In genomic region chr9:106861585-106862114, GRCh38 we compare ENCODE assay signal across 9 cellular contexts. TPM values are rescaled to one million over a fixed set of nuclear protein-coding genes. Genes with fewer than 3 reads are reported as not detected.
DNase-seq lines count a peak whose midpoint lies in the region; ATAC-seq, FAIRE-seq and TF ChIP-seq lines count a peak whose summit lies in the region.
"Had no signal": no experiment of that assay in that cellular context is flagged by ENCODE, and none has a peak within 500 bp of the region (broad histone marks: within the 10 kb centered on the region; RNA-seq: fewer than 3 reads in every experiment).

No MANE protein-coding gene starts in this region.

- TF ChIP-seq CTCF in GM13976 (IDR thresholded peaks at IDR 0.05; ENCODE audit: borderline replicate concordance, control extremely low read depth, extremely low read depth, insufficient read depth, missing control alignments) (no peak), psoas muscle (IDR thresholded peaks at IDR 0.05) (no peak), GM10266 (IDR thresholded peaks at IDR 0.05; ENCODE audit: control insufficient read depth, insufficient read depth, low read depth, missing control alignments) (no peak)

- no peak for ATAC-seq in right cardiac atrium
- no peak for ATAC-seq in psoas muscle
- ATAC-seq in GM19455 (IDR thresholded peaks at IDR 0.05; ENCODE audit: unreplicated experiment) = no peak

- H3K36me3 ChIP-seq in SJCRH30 = peaks cover 2% of the 10 kb centered on the region; the same call in 1 of the 2 replicates
- H3K36me3 ChIP-seq in psoas muscle (ENCODE audit: insufficient read depth in 1 of 2, low read depth in 1 of 2) = no peaks in the 10 kb centered on the region

- in situ Hi-C loops in GM13976 (cut with MboI; ENCODE audit: low sequenced_read_pairs, unreplicated experiment) = no loop called here

- no peak for FAIRE-seq in GM19239 (lab: Jason Lieb, UNC)

- H3K9me3 ChIP-seq in SJCRH30 (replicated peaks) = no peaks in the 10 kb centered on the region
- no peaks in the 10 kb centered on the region for H3K9me3 ChIP-seq in right cardiac atrium (ENCODE audit: control insufficient read depth, low read length)
- no peaks in the 10 kb centered on the region for H3K9me3 ChIP-seq in psoas muscle

- H3K4me1 ChIP-seq in SJCRH30 (no peaks in the 10 kb centered on the region), right cardiac atrium (ENCODE audit: control insufficient read depth, insufficient read depth, low read length) (peaks cover 2% of the 10 kb centered on the region), psoas muscle (no peaks in the 10 kb centered on the region)

- WGBS in right cardiac atrium = under 1% methylated on average over 15 of the region's 15 CpGs
- 0 to 1% (median 1%) methylated on average over 15 of the region's 15 CpGs for WGBS in psoas muscle, 3 donors

- H3K4me3 ChIP-seq in SJCRH30 (peak overlapping the region; percentile 75), right cardiac atrium (ENCODE audit: low read length) (peak overlapping the region; percentile 95), psoas muscle (peak overlapping the region; percentile 79)

- H3K27me3 ChIP-seq in SJCRH30 (no peaks in the 10 kb centered on the region), right cardiac atrium (ENCODE audit: control insufficient read depth, insufficient read depth) (no peaks in the 10 kb centered on the region), psoas muscle (ENCODE audit: insufficient read depth in 3 of 3, low read length in 2 of 3) (no peaks in the 10 kb centered on the region)

- intact Hi-C loops in right cardiac atrium (cut with DNase I) = loop anchor here (5.0 to 10.0 kb wide), 6 partner anchors 53 to 959 kb away; no protein-coding TSS in a partner anchor
- intact Hi-C loops in psoas muscle (cut with DNase I) = loop anchor here (2.0 to 10.0 kb wide), 10 partner anchors 57 to 959 kb away; no protein-coding TSS in a partner anchor

- H3K27ac ChIP-seq in SJCRH30 = no peak overlapping the region; the same call in 1 of the 2 replicates
- H3K27ac ChIP-seq in right cardiac atrium (ENCODE audit: low read length) = no peak overlapping the region
- peak overlapping the region; percentile 95 for H3K27ac ChIP-seq in psoas muscle

- DNase-seq in GM13976 (ENCODE audit: low spot score) (peak; percentile 10), SJCRH30 (no peak), right cardiac atrium (no peak), psoas muscle (no peak), GM10266 (ENCODE audit: extremely low spot score) (no peak), GM19239 (ENCODE audit: insufficient read length, low spot score) (no peak), NOMO-1 treated with DMSO at 0.1 percent for 48 hours (lab: John Stamatoyannopoulos, UW; ENCODE audit: unreplicated experiment) (no peak)
- DNase-seq: activated CD4-positive, alpha-beta T cell treated with anti-CD3 and anti-CD28 coated beads for 48 hours had no signal

RNA-seq across cellular contexts. Expression of gene ZNF462, which starts 1.3 kb away (rescaled TPM):
- 26.8 and 27.4 TPM in 2 replicates for total RNA-seq in SJCRH30 (2014; rRNA removed; shearing (Covaris generic))
- total RNA-seq in right cardiac atrium = 10 to 100 TPM; 29.0 to 34.6 (median 31.8) TPM
- 5.2 TPM for polyA plus RNA-seq in right cardiac atrium
- total RNA-seq in psoas muscle = 100 to 1,000 TPM in 1 of 4 donors, 10 to 100 TPM in 3; 16.3 to 102 (median 24.6) TPM
- 1 to 10 TPM; 2.0 to 6.1 (median 2.5) TPM for polyA plus RNA-seq in psoas muscle
